ENCODE assay signal across 8 cellular contexts in the genomic region with DNA sequence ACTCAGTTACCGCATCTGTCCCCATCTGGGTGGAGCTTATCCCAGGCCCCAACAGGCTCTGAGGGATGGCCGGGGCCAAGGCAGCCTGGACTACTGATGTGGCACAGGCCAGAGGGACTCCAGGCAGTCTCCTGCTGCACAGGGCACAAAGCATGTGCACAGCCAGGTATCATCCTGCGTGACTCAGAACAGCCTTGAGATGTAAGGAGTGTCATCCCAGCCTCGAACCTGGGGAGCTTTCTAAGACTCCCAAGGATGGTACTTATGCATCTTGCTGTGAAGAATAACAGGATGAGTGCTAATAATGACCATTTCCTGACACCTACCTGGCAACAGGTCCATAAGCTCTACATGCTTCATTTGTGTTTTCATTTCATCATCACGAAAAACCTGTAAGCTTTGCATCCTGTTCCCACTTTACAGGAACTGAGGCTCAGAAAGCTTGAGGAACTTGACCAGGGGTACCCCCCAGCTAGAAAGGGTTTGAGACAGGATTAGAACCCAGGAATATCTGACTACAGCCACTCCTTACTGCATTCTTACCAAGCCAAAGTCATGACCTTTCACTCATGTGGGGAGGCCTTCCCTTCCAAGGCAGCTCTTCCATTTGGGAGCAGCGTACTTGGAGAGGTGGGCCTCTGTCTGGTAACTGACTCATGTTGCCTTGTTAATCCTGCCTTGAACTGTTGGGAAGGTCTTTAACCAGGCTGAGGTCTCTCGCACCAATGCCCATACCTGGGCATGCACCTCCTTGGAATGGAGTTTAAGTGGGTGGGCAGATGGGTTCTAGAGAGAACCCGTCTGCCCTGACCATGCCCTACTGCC. TPM values are rescaled to one million over a fixed set of nuclear protein-coding genes. Genes with fewer than 3 reads are reported as not detected.
DNase-seq lines count a peak whose midpoint lies in the region; ATAC-seq and TF ChIP-seq lines count a peak whose summit lies in the region.

No MANE protein-coding gene starts in this region.

- no peaks in the 10 kb centered on the region for H3K4me1 ChIP-seq in adipocyte (ENCODE audit: control insufficient read depth, insufficient read depth, low read length)

- H3K4me3 Mint-ChIP-seq in CD14-positive monocyte = peak overlapping the region; percentile 84 to 87

- no peak for TF ChIP-seq CTCF in CD14-positive monocyte (IDR thresholded peaks at IDR 0.05)

- H3K4me1 Mint-ChIP-seq in CD14-positive monocyte = peaks cover 9% of the 10 kb centered on the region

- H3K27me3 Mint-ChIP-seq in CD14-positive monocyte (ENCODE audit: low read depth in 3 of 3) = peaks cover 0 to 2% (median 1%) of the 10 kb centered on the region in 3 donors

- DNase-seq in CD14-positive monocyte (ENCODE audit: low spot score) = no peak
- no peak for DNase-seq in adipocyte (ENCODE audit: low read depth)
- DNase-seq in left colon = no peak
- no peak for DNase-seq in glomerular visceral epithelial cell (ENCODE audit: extremely low spot score)
- no peak for DNase-seq in NCI-H446 (lab: John Stamatoyannopoulos, UW)
- DNase-seq in stimulated activated CD4-positive, alpha-beta T cell treated with anti-CD3 and anti-CD28 coated beads, Interleukin-4, amount 100 ng/mL, for 4 hours = no peak

- H3K4me3 ChIP-seq in adipocyte (ENCODE audit: low read length) = peak overlapping the region; percentile 84

- H3K36me3 ChIP-seq in adipocyte (ENCODE audit: control insufficient read depth, insufficient read depth, low read length, severe bottlenecking) = peaks cover 5% of the 10 kb centered on the region

- no peaks in the 10 kb centered on the region for H3K9me3 ChIP-seq in adipocyte (ENCODE audit: control insufficient read depth, low read length)

- H3K9ac ChIP-seq in adipocyte (ENCODE audit: low read length) = peak overlapping the region; percentile 13

- peaks cover 0 to 3% (median 0%) of the 10 kb centered on the region in 7 donors for H3K9me3 Mint-ChIP-seq in CD14-positive monocyte

- peak overlapping the region in 1 of 7 donors; percentile 45 for H3K27ac Mint-ChIP-seq in CD14-positive monocyte

- H3K36me3 Mint-ChIP-seq in CD14-positive monocyte = peaks cover 6 to 10% of the 10 kb centered on the region in 2 donors

- H3K27me3 ChIP-seq in adipocyte (replicated peaks; ENCODE audit: control insufficient read depth, insufficient read depth, low read length) = no peaks in the 10 kb centered on the region

- intact Hi-C loops in CD14-positive monocyte (cut with micrococcal nuclease) = no loop called here
- intact Hi-C loops in left colon (cut with DNase I, micrococcal nuclease) = no loop called here

- ATAC-seq in HG02852 (IDR thresholded peaks at IDR 0.05; ENCODE audit: unreplicated experiment) (peak; percentile 10), left colon (peak; percentile 18), GM19351 (IDR thresholded peaks at IDR 0.05; ENCODE audit: unreplicated experiment) (no peak)

RNA-seq across cellular contexts. Expression of gene TRIB3, which starts 1.9 kb away (rescaled TPM):
- 1 to 10 TPM; 8.0 to 9.4 TPM for polyA plus RNA-seq in CD14-positive monocyte
- 10 to 100 TPM in 1 of 2 donors, 1 to 10 TPM in 1; 6.4 to 16.7 TPM for total RNA-seq in left colon

RNA-seq across cellular contexts. Expression of gene RBCK1, which starts 25.6 kb away (rescaled TPM):
- 10 to 100 TPM; 66.8 to 70.8 TPM for polyA plus RNA-seq in CD14-positive monocyte
- total RNA-seq in left colon = 100 to 1,000 TPM; 103 to 134 TPM

RNA-seq across cellular contexts. Expression of gene NRSN2, which starts 35.6 kb away (rescaled TPM):
- polyA plus RNA-seq in CD14-positive monocyte = under 1 TPM; 0.09 to 0.56 TPM
- 1 to 10 TPM; 9.4 to 10.0 TPM for total RNA-seq in left colon

RNA-seq across cellular contexts. Expression of gene SOX12, which starts 57.2 kb away (rescaled TPM):
- polyA plus RNA-seq in CD14-positive monocyte = under 1 TPM; 0.03 to 0.12 TPM
- 1 to 10 TPM; 3.8 to 5.6 TPM for total RNA-seq in left colon
